ENCODE assay signal across 1 cellular context in genomic region chr6:37168809-37169457, GRCh38.
TF ChIP-seq lines count a peak whose summit lies in the region.

No MANE protein-coding gene starts in this region.

TF ChIP-seq in HepG2, 621 proteins besides CTCF, POLR2A, EP300 and RAD21 (continued from another document):
- 0 out of 4 replicates have a peak, but pooled peaks of 1 of the 2 experiments have one; percentile 28 for TF ChIP-seq HMGXB4 (CRISPR knock-in tag; IDR thresholded peaks at IDR 0.05; ENCODE audit: borderline replicate concordance in 1 of 2, low read depth in 1 of 2)
- TF ChIP-seq GLI4 (CRISPR knock-in tag; IDR thresholded peaks at IDR 0.05; ENCODE audit: borderline replicate concordance) = peak; percentile 70; the same call in 1 of the 2 replicates
- no peak for TF ChIP-seq MLLT10 (CRISPR knock-in tag; IDR thresholded peaks at IDR 0.05)
- no peak for TF ChIP-seq SRSF1 (optimal IDR thresholded peaks at IDR 0.05; ENCODE audit: low read depth, low read length)
- TF ChIP-seq RFX5 (IDR thresholded peaks at IDR 0.05; ENCODE audit: low read depth, low read length) = no peak
- no peak for TF ChIP-seq DNMT3B (CRISPR knock-in tag; conservative IDR thresholded peaks at IDR 0.05)
- no peak for TF ChIP-seq FOXP4 (CRISPR knock-in tag; IDR thresholded peaks at IDR 0.05)
- TF ChIP-seq ZHX2 (IDR thresholded peaks at IDR 0.05; ENCODE audit: low read depth) = no peak
- no peak for TF ChIP-seq ZHX2 (CRISPR knock-in tag; IDR thresholded peaks at IDR 0.05; ENCODE audit: borderline replicate concordance)
- no peak for TF ChIP-seq SIN3B (IDR thresholded peaks at IDR 0.05; ENCODE audit: low read length)
- TF ChIP-seq MYPOP (CRISPR knock-in tag; IDR thresholded peaks at IDR 0.05) = no peak
- TF ChIP-seq ZNF777 (CRISPR knock-in tag; IDR thresholded peaks at IDR 0.05) = no peak
TF ChIP-seq in HepG2: peak in this region for 51.
